ENCODE assay signal across 9 cellular contexts in the genomic region with DNA sequence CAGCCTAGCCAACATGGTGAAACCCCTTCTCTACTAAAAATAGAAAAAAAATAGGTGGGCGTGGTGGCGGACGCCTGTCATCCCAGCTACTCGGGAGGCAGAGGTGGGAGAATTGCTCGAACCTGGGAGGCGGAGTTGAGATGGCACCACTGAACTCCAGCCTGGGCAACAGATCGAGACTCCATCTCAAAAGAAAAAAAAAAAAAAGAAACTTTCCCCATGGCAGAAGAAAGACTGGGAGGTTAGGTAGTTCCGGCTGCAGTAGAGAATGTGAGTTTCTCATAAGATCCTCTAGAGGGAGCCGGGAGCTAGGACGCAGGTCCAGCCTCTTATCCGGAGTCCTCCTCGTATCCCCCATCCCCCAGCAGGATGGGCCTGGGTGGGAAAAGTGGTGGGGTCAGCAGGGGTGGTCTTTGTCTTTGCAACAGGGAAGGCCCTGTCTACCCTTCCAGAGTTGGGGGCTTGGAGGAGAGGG. TPM values are rescaled to one million over a fixed set of nuclear protein-coding genes. Genes with fewer than 3 reads are reported as not detected.
DNase-seq lines count a peak whose midpoint lies in the region; ATAC-seq and TF ChIP-seq lines count a peak whose summit lies in the region.
"Had no signal": no experiment of that assay in that cellular context is flagged by ENCODE, and none has a peak within 500 bp of the region (broad histone marks: within the 10 kb centered on the region; RNA-seq: fewer than 3 reads in every experiment).

No MANE protein-coding gene starts in this region.

- no peak overlapping the region for H3K4me3 ChIP-seq in AG04450 (ENCODE audit: low read depth, low read length)
- no peak overlapping the region for H3K4me3 ChIP-seq in GM06990 (replicated peaks; ENCODE audit: low read depth, low read length)
- H3K4me3 ChIP-seq in SU-DHL-6 (ENCODE audit: insufficient read depth, low read length, poor library complexity, severe bottlenecking) = no peak overlapping the region
- peak overlapping the region in 1 of 2 donors; percentile 23 for H3K4me3 ChIP-seq in mucosa of rectum (ENCODE audit: low read length in 2 of 2)

- no peaks in the 10 kb centered on the region for H4K20me1 ChIP-seq in SU-DHL-6 (ENCODE audit: low read depth, low read length)

- no peak overlapping the region for H3K27ac ChIP-seq in AG04450 (ENCODE audit: low read depth, low read length)
- no peak overlapping the region for H3K27ac ChIP-seq in SU-DHL-6 (ENCODE audit: low read depth, low read length)
- H3K27ac ChIP-seq in mucosa of rectum (ENCODE audit: low read depth in 2 of 2, low read length in 2 of 2) = peak overlapping the region; percentile 60 to 63

- POLR2A ChIA-PET in AG04450 (lab: Yijun Ruan, JAX) = interaction anchor here (0.7 kb wide), 1 partner anchor 34 kb away, joined by 4 read pairs; no protein-coding TSS in a partner anchor

- DNase-seq in AG04450 (ENCODE audit: low read depth, low spot score) = peak; percentile 44
- DNase-seq in GM06990 (ENCODE audit: extremely low read depth, insufficient read length) = no peak
- peak; percentile 23 for DNase-seq in NCI-H1694 (lab: John Stamatoyannopoulos, UW)
- DNase-seq in epidermal melanocyte (ENCODE audit: insufficient read length, low spot score) = peak; percentile 93

- H3K36me3 ChIP-seq in GM06990 (ENCODE audit: control insufficient read depth, insufficient read depth, low read length) (no peaks in the 10 kb centered on the region), SU-DHL-6 (ENCODE audit: low read length) (no peaks in the 10 kb centered on the region), mucosa of rectum (ENCODE audit: control insufficient read depth in 2 of 2, insufficient read depth in 2 of 2, low read length in 2 of 2) (no peaks in the 10 kb centered on the region)

- ATAC-seq in HG03442 (IDR thresholded peaks at IDR 0.05; ENCODE audit: unreplicated experiment) (no peak), HG02884 (IDR thresholded peaks at IDR 0.05; ENCODE audit: unreplicated experiment) (no peak)

- no peaks in the 10 kb centered on the region for H3F3A ChIP-seq in SU-DHL-6 (ENCODE audit: insufficient read depth)

- no peaks in the 10 kb centered on the region for H3K79me2 ChIP-seq in SU-DHL-6 (ENCODE audit: insufficient read depth, low read length)

- peaks cover 14 to 36% of the 10 kb centered on the region in 2 donors for H3K4me1 ChIP-seq in mucosa of rectum (ENCODE audit: control insufficient read depth in 2 of 2, insufficient read depth in 2 of 2, low read length in 2 of 2)

- H3K9ac ChIP-seq in SU-DHL-6 (ENCODE audit: low read length) = no peak overlapping the region
- peak overlapping the region in 1 of 2 donors; percentile 1 for H3K9ac ChIP-seq in mucosa of rectum (ENCODE audit: low read depth in 1 of 2, low read length in 2 of 2)

- TF ChIP-seq CTCF in AG04450 (IDR thresholded peaks at IDR 0.05; ENCODE audit: low read depth, low read length) = peak; percentile 82
- TF ChIP-seq CTCF in GM06990 (IDR thresholded peaks at IDR 0.05; ENCODE audit: insufficient read depth, low read length, poor library complexity, severe bottlenecking) = peak; percentile 79
- no peak for TF ChIP-seq CTCF in SU-DHL-6 (IDR thresholded peaks at IDR 0.05; ENCODE audit: insufficient read depth, low read length, poor library complexity, severe bottlenecking)

- no peaks in the 10 kb centered on the region for H3K9me2 ChIP-seq in SU-DHL-6 (replicated peaks; ENCODE audit: insufficient read depth, low read length)

- no peaks in the 10 kb centered on the region for H3K27me3 ChIP-seq in AG04450 (ENCODE audit: control insufficient read depth, insufficient read depth, low read length)
- no peaks in the 10 kb centered on the region for H3K27me3 ChIP-seq in GM06990 (replicated peaks; ENCODE audit: control insufficient read depth, insufficient read depth, low read length)
- H3K27me3 ChIP-seq in SU-DHL-6 (ENCODE audit: low read length) = no peaks in the 10 kb centered on the region
- H3K27me3 ChIP-seq in mucosa of rectum (ENCODE audit: control insufficient read depth in 2 of 2, insufficient read depth in 2 of 2, low read length in 2 of 2) = no peaks in the 10 kb centered on the region

- no peaks in the 10 kb centered on the region for H3K9me3 ChIP-seq in AG04450 (ENCODE audit: control insufficient read depth, insufficient read depth, low read length)
- H3K9me3 ChIP-seq in SU-DHL-6 (ENCODE audit: insufficient read depth, low read length) = no peaks in the 10 kb centered on the region
- H3K9me3 ChIP-seq in mucosa of rectum (ENCODE audit: control insufficient read depth in 2 of 2, low read length in 2 of 2) = no peaks in the 10 kb centered on the region

- CTCF ChIA-PET in AG04450 (lab: Charles Lee) = interaction anchor here (0.5 to 2.6 kb wide), 27 partner anchors 9 to 549 kb away, joined by 3 to 29 read pairs (median 4); partner anchors contain the start of genes CREB3L3 and EEF2

- H3K4me2 ChIP-seq in SU-DHL-6 (ENCODE audit: low read depth, low read length, poor library complexity, severe bottlenecking) = peak overlapping the region; percentile 47

- H2AFZ ChIP-seq in SU-DHL-6 (ENCODE audit: low read depth, low read length, severe bottlenecking) = peak overlapping the region; percentile 47

RNA-seq across cellular contexts. Expression of gene CREB3L3, which starts 13.2 kb away (rescaled TPM):
- not detected in 2 replicates for polyA plus RNA-seq in AG04450 (2011; rRNA removed)
- not detected in 2 replicates for polyA minus RNA-seq in AG04450 (2011; rRNA and poly(A)+ RNA removed)
- polyA plus RNA-seq: esophagus had no signal

RNA-seq across cellular contexts. Expression of gene MAP2K2, which starts 16.4 kb away (rescaled TPM):
- polyA plus RNA-seq in AG04450 (2011; rRNA removed) = 65.1 and 104 TPM in 2 replicates
- polyA minus RNA-seq in AG04450 (2011; rRNA and poly(A)+ RNA removed) = 75.9 and 88.2 TPM in 2 replicates

RNA-seq across cellular contexts. Expression of gene SIRT6, which starts 42.1 kb away (rescaled TPM):
- polyA plus RNA-seq in AG04450 (2011; rRNA removed) = 12.6 and 16.0 TPM in 2 replicates
- polyA minus RNA-seq in AG04450 (2011; rRNA and poly(A)+ RNA removed) = 7.6 and 10.8 TPM in 2 replicates

RNA-seq across cellular contexts. Expression of gene ANKRD24, which starts 42.2 kb away (rescaled TPM):
- 0.10 and 0.11 TPM in 2 replicates for polyA plus RNA-seq in AG04450 (2011; rRNA removed)
- 0.04 and 0.09 TPM in 2 replicates for polyA minus RNA-seq in AG04450 (2011; rRNA and poly(A)+ RNA removed)

Comparison
In these comparisons a context has a peak if more than half of its experiments do, and no peak if none do; other contexts are left out.
1. H3K27ac ChIP-seq: peak in mucosa of rectum (2 of 2); none in AG04450 (single experiment) and SU-DHL-6 (single experiment).